In the genomic region with DNA sequence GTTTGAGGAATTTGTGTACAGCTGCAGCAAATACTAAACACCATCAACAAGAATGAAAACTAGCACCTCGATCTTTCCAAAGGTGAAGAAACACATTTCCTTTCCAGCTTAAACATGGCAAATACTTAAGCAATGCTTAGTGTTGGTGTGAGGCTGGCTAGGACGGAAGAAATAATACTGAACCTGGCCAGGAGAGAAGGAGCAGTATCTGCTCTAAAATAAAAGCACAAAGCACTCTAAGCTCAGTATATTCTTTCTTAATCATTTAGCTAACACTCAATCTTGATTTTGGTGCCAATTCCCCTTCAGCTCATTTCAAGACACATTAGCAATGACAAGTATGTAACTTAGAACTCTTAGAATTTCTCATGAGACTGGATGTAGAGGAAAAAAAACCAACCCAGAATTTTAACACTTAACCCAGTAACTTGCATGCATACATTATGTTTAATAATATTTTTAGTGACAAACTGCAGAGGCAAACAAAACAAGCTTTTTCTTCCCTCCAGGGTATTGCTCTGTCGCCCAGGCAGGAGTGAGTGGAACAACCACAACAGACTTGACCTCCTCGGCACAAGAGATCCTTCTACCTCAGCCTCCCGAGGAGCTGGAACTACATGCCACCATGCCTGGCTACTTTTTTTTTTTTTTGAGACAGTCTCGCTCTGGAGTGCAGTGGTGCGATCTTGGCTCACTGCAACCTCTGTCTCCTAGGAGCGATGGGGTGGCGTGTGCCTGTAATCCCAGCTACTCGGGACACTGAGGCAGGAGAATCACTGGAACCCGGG, we compare ENCODE assay signal across 20 cellular contexts. TPM values are rescaled to one million over a fixed set of nuclear protein-coding genes. Genes with fewer than 3 reads are reported as not detected.
DNase-seq lines count a peak whose midpoint lies in the region; ATAC-seq and TF ChIP-seq lines count a peak whose summit lies in the region.
"Had no signal": no experiment of that assay in that cellular context is flagged by ENCODE, and none has a peak within 500 bp of the region (broad histone marks: within the 10 kb centered on the region; RNA-seq: fewer than 3 reads in every experiment).

No MANE protein-coding gene starts in this region.

- no peak for TF ChIP-seq CTCF in type B pancreatic cell (conservative IDR thresholded peaks at IDR 0.05)

- WGBS in HUES64 = 93% methylated on average over 11 of the region's 11 CpGs

- H3K4me1 ChIP-seq in HUES64 (ENCODE audit: insufficient read depth, low read length) = peaks cover 36% of the 10 kb centered on the region
- peaks cover 30% of the 10 kb centered on the region; the same call in 1 of the 2 replicates for H3K4me1 ChIP-seq in iPS-20b (ENCODE audit: insufficient read depth, low read length)

- H3K9me3 Mint-ChIP-seq in naive B cell = no peaks in the 10 kb centered on the region
- H3K9me3 Mint-ChIP-seq in type B pancreatic cell = no peaks in the 10 kb centered on the region
- H3K9me3 Mint-ChIP-seq: CD4-positive, alpha-beta memory T cell had no signal

- peaks cover 4 to 33% (median 19%) of the 10 kb centered on the region in 3 donors for H3K4me1 Mint-ChIP-seq in naive B cell
- H3K4me1 Mint-ChIP-seq in type B pancreatic cell (ENCODE audit: unreplicated experiment) = no peaks in the 10 kb centered on the region
- H3K4me1 Mint-ChIP-seq: CD4-positive, alpha-beta memory T cell had no signal

- peak overlapping the region; percentile 89; the same call in 1 of the 2 replicates for H3K27ac ChIP-seq in HUES64 (ENCODE audit: low read depth, low read length)
- no peak overlapping the region for H3K27ac ChIP-seq in iPS-20b (ENCODE audit: low read length)
- H3K27ac ChIP-seq: PC-9 had no signal

- H3K27me3 Mint-ChIP-seq in naive B cell (no peaks in the 10 kb centered on the region), type B pancreatic cell (no peaks in the 10 kb centered on the region)
- H3K27me3 Mint-ChIP-seq: CD4-positive, alpha-beta memory T cell had no signal

- peak overlapping the region in 4 of 6 donors; percentile 4 to 83 (median 32) for H3K27ac Mint-ChIP-seq in naive B cell
- H3K27ac Mint-ChIP-seq in type B pancreatic cell = no peak overlapping the region

- DNase-seq in naive B cell = no peak
- DNase-seq in RKO (ENCODE audit: low spot score) = no peak
- no peak for DNase-seq in type B pancreatic cell (ENCODE audit: extremely low spot score, unreplicated experiment)
- no peak for DNase-seq in LoVo (ENCODE audit: low spot score)
- DNase-seq: C1 segment of cervical spinal cord; Caco-2; CD4-positive, alpha-beta memory T cell; GDM1; Kasumi-1; NCI-H2029; NCI-H446 treated with DMSO at 0.1 percent for 48 hours; NCI-H526; PC-9; Right ventricle myocardium superior; RPMI8226 had no signal

- no peaks in the 10 kb centered on the region for H3K9me3 ChIP-seq in HUES64 (ENCODE audit: insufficient read depth, low read depth, low read length)
- H3K9me3 ChIP-seq in iPS-20b (ENCODE audit: insufficient read depth, low read depth, low read length) = no peaks in the 10 kb centered on the region
- H3K9me3 ChIP-seq: Caco-2 had no signal

- ATAC-seq in naive B cell (ENCODE audit: low read depth in 2 of 2) (no peak), HG03521 (IDR thresholded peaks at IDR 0.05; ENCODE audit: unreplicated experiment) (no peak)
- ATAC-seq: GM12878, K562 had no signal

- H3K36me3 ChIP-seq in HUES64 (ENCODE audit: insufficient read depth, low read length) (peaks cover 30% of the 10 kb centered on the region), iPS-20b (ENCODE audit: insufficient read depth, low read depth, low read length) (peaks cover 20% of the 10 kb centered on the region)

- H3K9ac ChIP-seq in HUES64 (ENCODE audit: low read depth, low read length) (no peak overlapping the region), iPS-20b (ENCODE audit: low read depth, low read length) (0 out of 2 replicates have a peak overlapping the region, but pooled peaks have one; percentile 8)

- H3K27me3 ChIP-seq in HUES64 (ENCODE audit: insufficient read depth, low read length) = no peaks in the 10 kb centered on the region
- no peaks in the 10 kb centered on the region for H3K27me3 ChIP-seq in iPS-20b (ENCODE audit: insufficient read depth, low read length)

- H3K4me3 Mint-ChIP-seq in naive B cell = no peak overlapping the region
- H3K4me3 Mint-ChIP-seq in type B pancreatic cell = no peak overlapping the region
- H3K4me3 Mint-ChIP-seq: CD4-positive, alpha-beta memory T cell had no signal

- no peak overlapping the region for H3K4me3 ChIP-seq in HUES64 (ENCODE audit: low read length)
- no peak overlapping the region for H3K4me3 ChIP-seq in iPS-20b (ENCODE audit: low read length)
- H3K4me3 ChIP-seq: GM12878, K562, PC-9 had no signal

- peaks cover 0 to 10% of the 10 kb centered on the region in 2 donors for H3K36me3 Mint-ChIP-seq in naive B cell
- peaks cover 22% of the 10 kb centered on the region for H3K36me3 Mint-ChIP-seq in type B pancreatic cell

RNA-seq across cellular contexts. Expression of a gene that starts 54.2 kb away (rescaled TPM):
- polyA plus RNA-seq in HUES64 (2013, experiment 1 of 2) = 43.6 TPM
- 44.3 TPM for polyA plus RNA-seq in HUES64 (2013, experiment 2 of 2)
- 100 to 1,000 TPM; 153 to 219 (median 172) TPM for polyA plus RNA-seq in naive B cell (ENCODE audit: low read depth in 6 of 6)
- total RNA-seq in type B pancreatic cell (ENCODE audit: low replicate concordance) = 51.0 and 51.9 TPM in 2 replicates
